Comparison of ENCODE assay signal across 16 cellular contexts in the genomic region with DNA sequence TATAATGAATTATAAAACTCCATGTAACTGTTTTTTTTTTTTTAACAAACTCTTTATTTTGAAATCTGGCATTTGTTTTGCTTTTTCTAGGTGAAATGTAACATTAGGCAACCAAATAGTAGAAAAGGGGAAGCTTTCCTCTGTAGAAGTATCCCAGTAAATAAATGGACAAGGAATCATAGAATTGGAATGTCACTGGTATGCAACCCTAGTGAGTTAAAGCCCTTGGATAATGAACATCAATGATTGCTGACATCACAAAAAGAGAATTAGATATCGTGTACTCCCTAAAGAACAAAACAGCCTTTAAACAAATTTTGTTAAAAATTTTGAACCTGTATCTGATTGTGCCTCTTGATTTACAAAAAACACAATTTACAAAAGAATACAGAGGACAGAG.
A peak's percentile ranks its signal among the peaks of the same experiment; 100 is the strongest.
DNase-seq lines count a peak whose midpoint lies in the region; TF ChIP-seq lines count a peak whose summit lies in the region.
"Had no signal": no experiment of that assay in that cellular context is flagged by ENCODE, and none has a peak within 500 bp of the region (broad histone marks: within the 10 kb centered on the region; RNA-seq: fewer than 3 reads in every experiment).

No MANE protein-coding gene starts in this region.

- no peak overlapping the region for H2AFZ ChIP-seq in mammary epithelial cell (ENCODE audit: low read depth, low read length)
- no peak overlapping the region for H2AFZ ChIP-seq in mesenchymal stem cell (ENCODE audit: low read depth, low read length)

- no peak overlapping the region for H3K14ac ChIP-seq in mesenchymal stem cell (ENCODE audit: low read length in 2 of 2)

- DNase-seq in AG08395 (ENCODE audit: low spot score) (peak; percentile 85), HS-5 (ENCODE audit: low read depth) (peak; percentile 59), mammary epithelial cell (peak; percentile 5), mesenchymal stem cell (peak; percentile 48), glutamatergic neuron (no peak), mesothelial cell of epicardium (ENCODE audit: low spot score in 2 of 2, unreplicated experiment in 2 of 2) (no peak), caudate nucleus (lab: John Stamatoyannopoulos, UW) (no peak)
- no peak for DNase-seq in stimulated activated naive CD4-positive, alpha-beta T cell treated with Interleukin-2 at 50 U/mL for 16 hours (lab: John Stamatoyannopoulos, UW)
- DNase-seq: erythroblast, GF-D8, MV-4-11, posterior cingulate gyrus, tibial artery had no signal

- intact Hi-C loops in mammary epithelial cell (cut with micrococcal nuclease), result loop anchor here (10.0 kb wide), 1 partner anchor 290 kb away; no protein-coding TSS in a partner anchor

- H3K27me3 Mint-ChIP-seq in glutamatergic neuron (ENCODE audit: unreplicated experiment) (no peaks in the 10 kb centered on the region), mesothelial cell of epicardium (ENCODE audit: low read depth) (peaks cover 5% of the 10 kb centered on the region)

- H2BK15ac ChIP-seq in mesenchymal stem cell (ENCODE audit: low read depth, poor library complexity, severe bottlenecking), result no peak overlapping the region

- no peaks in the 10 kb centered on the region for H4K20me1 ChIP-seq in mammary epithelial cell (ENCODE audit: insufficient read depth, low read length)

- no peaks in the 10 kb centered on the region for H3K9me3 ChIP-seq in mammary epithelial cell (replicated peaks; ENCODE audit: insufficient read depth, low read length)
- no peaks in the 10 kb centered on the region for H3K9me3 ChIP-seq in mesenchymal stem cell (ENCODE audit: control insufficient read depth, low read length)
- H3K9me3 ChIP-seq: HAP-1, tibial artery had no signal

- no peak overlapping the region for H4K8ac ChIP-seq in mesenchymal stem cell (ENCODE audit: low read length)

- no peaks in the 10 kb centered on the region for H3K4me1 Mint-ChIP-seq in glutamatergic neuron (ENCODE audit: low read depth, unreplicated experiment)
- peaks cover 14% of the 10 kb centered on the region for H3K4me1 Mint-ChIP-seq in mesothelial cell of epicardium
- H3K4me1 Mint-ChIP-seq: central memory CD8-positive, alpha-beta T cell had no signal

- H2BK12ac ChIP-seq in mesenchymal stem cell (ENCODE audit: low read length in 2 of 2), result no peak overlapping the region

- in situ Hi-C loops in mammary epithelial cell (cut with MboI; ENCODE audit: low sequenced_read_pairs in 2 of 2), result loop anchor here (25.0 kb wide), 1 partner anchor 318 kb away; no protein-coding TSS in a partner anchor

- H3K4me3 Mint-ChIP-seq in glutamatergic neuron (ENCODE audit: unreplicated experiment) (no peak overlapping the region), mesothelial cell of epicardium (no peak overlapping the region)
- H3K4me3 Mint-ChIP-seq: central memory CD8-positive, alpha-beta T cell had no signal

- no peak overlapping the region for H3K23ac ChIP-seq in mesenchymal stem cell (ENCODE audit: low read length in 2 of 2)

- TF ChIP-seq CTCF in mammary epithelial cell (conservative IDR thresholded peaks at IDR 0.05 in 1 of 2, IDR thresholded peaks at IDR 0.05 in 1 of 2; ENCODE audit: extremely low read depth in 1 of 2, insufficient read depth in 1 of 2, low read depth in 1 of 2, low read length in 2 of 2) (no peak), glutamatergic neuron (IDR thresholded peaks at IDR 0.05; ENCODE audit: partially characterized antibody, unreplicated experiment) (no peak), mesothelial cell of epicardium (IDR thresholded peaks at IDR 0.05; ENCODE audit: unreplicated experiment) (no peak)

- H3K27me3 ChIP-seq in mammary epithelial cell (ENCODE audit: insufficient read depth, low read length) (no peaks in the 10 kb centered on the region), mesenchymal stem cell (ENCODE audit: control insufficient read depth in 1 of 2, insufficient read depth in 1 of 2, low read length in 2 of 2) (no peaks in the 10 kb centered on the region)
- H3K27me3 ChIP-seq: tibial artery had no signal

- dilution Hi-C loops in mammary epithelial cell (cut with HindIII; ENCODE audit: low sequenced_read_pairs), result loop anchor here (5.0 kb wide), 2 partner anchors 98 to 107 kb away; no protein-coding TSS in a partner anchor

- H3K4me1 ChIP-seq in mammary epithelial cell (ENCODE audit: insufficient read depth, low read length) (no peaks in the 10 kb centered on the region), mesenchymal stem cell (ENCODE audit: control insufficient read depth, insufficient read depth, low read depth, low read length) (peaks cover 4% of the 10 kb centered on the region)
- H3K4me1 ChIP-seq: tibial artery had no signal

- no TSS peak for BruUV-seq in mammary epithelial cell (replicated peaks; lab: Mats Ljungman, UMichigan)

- no peak overlapping the region for H4K91ac ChIP-seq in mesenchymal stem cell (ENCODE audit: low read length)

- H2BK120ac ChIP-seq in mesenchymal stem cell (ENCODE audit: low read depth, low read length), result no peak overlapping the region

- CTCF ChIA-PET in mammary epithelial cell (lab: Charles Lee; ENCODE audit: low non-redundant PET), result no interaction called here

- no peak overlapping the region for H3K18ac ChIP-seq in mesenchymal stem cell (ENCODE audit: low read depth in 1 of 2, low read length in 2 of 2)

- no peak overlapping the region for H3K9ac ChIP-seq in mammary epithelial cell (ENCODE audit: insufficient read depth, low read length)
- no peak overlapping the region for H3K9ac ChIP-seq in mesenchymal stem cell (ENCODE audit: low read length)

- H3K27ac ChIP-seq in mammary epithelial cell (ENCODE audit: insufficient read depth, low read depth, low read length) (no peak overlapping the region), mesenchymal stem cell (ENCODE audit: low read length, poor library complexity, severe bottlenecking) (peak overlapping the region; percentile 31), caudate nucleus (ENCODE audit: low read depth, low read length) (no peak overlapping the region)
- H3K27ac ChIP-seq: C4-2B, tibial artery had no signal

- no peak overlapping the region for H3K27ac Mint-ChIP-seq in glutamatergic neuron (ENCODE audit: unreplicated experiment)
- no peak overlapping the region for H3K27ac Mint-ChIP-seq in mesothelial cell of epicardium

- H3K79me1 ChIP-seq in mesenchymal stem cell (replicated peaks; ENCODE audit: low read length, poor library complexity, severe bottlenecking), result no peaks in the 10 kb centered on the region

- no peaks in the 10 kb centered on the region for H3K79me2 ChIP-seq in mammary epithelial cell (ENCODE audit: insufficient read depth, low read length)

- no peak overlapping the region for H3K4ac ChIP-seq in mesenchymal stem cell (ENCODE audit: low read depth in 1 of 2, low read length in 2 of 2)

- no peak overlapping the region for H3K4me2 ChIP-seq in mammary epithelial cell (ENCODE audit: insufficient read depth, low read depth, low read length)
- H3K4me2 ChIP-seq in mesenchymal stem cell (ENCODE audit: low read length, poor library complexity, severe bottlenecking), result no peak overlapping the region

- H2BK5ac ChIP-seq in mesenchymal stem cell (ENCODE audit: low read depth, low read length, poor library complexity, severe bottlenecking), result no peak overlapping the region

- H3K36me3 ChIP-seq in mammary epithelial cell (ENCODE audit: insufficient read depth, low read length) (no peaks in the 10 kb centered on the region), mesenchymal stem cell (ENCODE audit: control insufficient read depth in 1 of 2, insufficient read depth in 2 of 2, low read depth in 1 of 2, low read length in 2 of 2) (no peaks in the 10 kb centered on the region)
- H3K36me3 ChIP-seq: HAP-1, tibial artery had no signal

- no peak overlapping the region for H2AK5ac ChIP-seq in mesenchymal stem cell (ENCODE audit: low read length, severe bottlenecking)

- H3K9me3 Mint-ChIP-seq in glutamatergic neuron (ENCODE audit: unreplicated experiment), result no peaks in the 10 kb centered on the region
- peaks cover 7% of the 10 kb centered on the region for H3K9me3 Mint-ChIP-seq in mesothelial cell of epicardium
- H3K9me3 Mint-ChIP-seq: central memory CD8-positive, alpha-beta T cell had no signal

- no peaks in the 10 kb centered on the region for H3K36me3 Mint-ChIP-seq in glutamatergic neuron (ENCODE audit: unreplicated experiment)
- no peaks in the 10 kb centered on the region for H3K36me3 Mint-ChIP-seq in mesothelial cell of epicardium

- 8% methylated on average over 1 of the region's 1 CpG for WGBS in mammary epithelial cell (ENCODE audit: low coverage, missing lambda C conversion rate)
- no CpG with 5 or more reads among the region's 1 CpG for WGBS in mesenchymal stem cell

- H3K4me3 ChIP-seq in mammary epithelial cell (replicated peaks in 1 of 3; ENCODE audit: insufficient read depth in 1 of 3, low read depth in 2 of 3, low read length in 3 of 3) (no peak overlapping the region), mesenchymal stem cell (ENCODE audit: insufficient read depth in 1 of 2, low read depth in 1 of 2, low read length in 2 of 2) (no peak overlapping the region)
- H3K4me3 ChIP-seq: HAP-1, tibial artery had no signal

Comparison
In these comparisons a context has a peak if more than half of its experiments do, and no peak if none do; other contexts are left out.
1. DNase-seq: peak in AG08395 (single experiment), HS-5 (single experiment), mammary epithelial cell (single experiment) and mesenchymal stem cell (single experiment); none in stimulated activated naive CD4-positive, alpha-beta T cell treated with Interleukin-2 at 50 U/mL for 16 hours (single experiment), glutamatergic neuron (single experiment), mesothelial cell of epicardium (0 of 2) and caudate nucleus (0 of 61).